20 cellular contexts compared by ENCODE assay signal in genomic region chr19:1957562-1958248, GRCh38. TPM values are rescaled to one million over a fixed set of nuclear protein-coding genes. Genes with fewer than 3 reads are reported as not detected.
DNase-seq lines count a peak whose midpoint lies in the region; ATAC-seq, FAIRE-seq and TF ChIP-seq lines count a peak whose summit lies in the region.
"Had no signal": no experiment of that assay in that cellular context is flagged by ENCODE, and none has a peak within 500 bp of the region (broad histone marks: within the 10 kb centered on the region; RNA-seq: fewer than 3 reads in every experiment).

No MANE protein-coding gene starts in this region.

- FAIRE-seq in H1 (lab: Jason Lieb, UNC): no peak

- H3K4ac ChIP-seq in H1 (replicated peaks; ENCODE audit: insufficient read length, low read depth, low read length): no peak overlapping the region

- no peaks in the 10 kb centered on the region for H3K9me2 ChIP-seq in PC-9 (ENCODE audit: insufficient read depth)

- no peak for TF ChIP-seq RAD21 in H1 (IDR thresholded peaks at IDR 0.05 in 1 of 2, conservative IDR thresholded peaks at IDR 0.05 in 1 of 2; ENCODE audit: low read depth in 2 of 2, low read length in 2 of 2)

- H4K91ac ChIP-seq in H1 (replicated peaks; ENCODE audit: insufficient read length, low read length): no peak overlapping the region

- 93% methylated on average over 33 of the region's 40 CpGs; no CpG with 5 or more reads in 1 of the 2 experiments for WGBS in H1 (ENCODE audit: extremely low coverage in 1 of 2, insufficient coverage in 1 of 2, insufficient read length in 1 of 2, insufficient replicate concordance in 2 of 2, low coverage in 1 of 2, low lambda C conversion rate in 2 of 2, missing lambda C conversion rate in 1 of 2), 2 experiments
- WGBS in psoas muscle, 3 donors: 79 to 89% (median 84%) methylated on average over 34 to 40 of the region's 40 CpGs

- TF ChIP-seq POLR2A in H1 (IDR thresholded peaks at IDR 0.05; ENCODE audit: control extremely low read depth in 1 of 2, low read depth in 2 of 2, low read length in 2 of 2): no peak

- H2BK5ac ChIP-seq in H1 (ENCODE audit: low read depth, low read length): 0 out of 2 replicates have a peak overlapping the region, but pooled peaks have one; percentile 39

- H3K18ac ChIP-seq in H1 (ENCODE audit: extremely low read depth, low read length): no peak overlapping the region

- no peaks in the 10 kb centered on the region for H3F3A ChIP-seq in PC-9 (ENCODE audit: insufficient read depth, low read depth)

- BruUV-seq in PC-9 (replicated peaks; lab: Mats Ljungman, UMichigan): no TSS peak

- no peak overlapping the region for H2BK120ac ChIP-seq in H1 (replicated peaks; ENCODE audit: low read depth, low read length)

- H3K27ac ChIP-seq in right atrium auricular region: no peak overlapping the region
- H3K27ac ChIP-seq in H1 (ENCODE audit: low read depth, low read length): no peak overlapping the region; the same call in 1 of the 2 replicates
- peak overlapping the region; percentile 30 for H3K27ac ChIP-seq in psoas muscle
- H3K27ac ChIP-seq in PC-9: no peak overlapping the region
- H3K27ac ChIP-seq: SJSA1 had no signal

- H3K9me3 ChIP-seq in right atrium auricular region (no peaks in the 10 kb centered on the region), H1 (ENCODE audit: insufficient read depth in 2 of 2, low read depth in 1 of 2, low read length in 1 of 2) (no peaks in the 10 kb centered on the region), psoas muscle (no peaks in the 10 kb centered on the region), PC-9 (ENCODE audit: insufficient read depth, low read depth) (no peaks in the 10 kb centered on the region)
- H3K9me3 ChIP-seq: Caco-2, HAP-1, SJSA1 had no signal

- H3K9ac ChIP-seq in H1 (replicated peaks in 1 of 4; ENCODE audit: extremely low read depth in 1 of 4, low read depth in 3 of 4, low read length in 3 of 4): no peak overlapping the region; a peak in 1 of 7 replicates

- H3K4me3 ChIP-seq in right atrium auricular region (no peak overlapping the region), H1 (ENCODE audit: extremely low read depth in 1 of 4, insufficient read depth in 2 of 4, low read depth in 3 of 4, low read length in 4 of 4) (no peak overlapping the region), psoas muscle (no peak overlapping the region), PC-9 (no peak overlapping the region)
- H3K4me3 ChIP-seq: HAP-1, SJSA1 had no signal

- H4K20me1 ChIP-seq in H1 (replicated peaks in 1 of 2; ENCODE audit: control insufficient read depth in 1 of 2, insufficient read depth in 2 of 2, low read length in 2 of 2) (peaks cover 48 to 61% of the 10 kb centered on the region in 2 experiments), PC-9 (ENCODE audit: insufficient read depth) (peaks cover 14% of the 10 kb centered on the region)

- peaks cover 23% of the 10 kb centered on the region for H3K79me1 ChIP-seq in H1 (ENCODE audit: low read depth, low read length)

- no peak overlapping the region for H2BK12ac ChIP-seq in H1 (ENCODE audit: low read depth, low read length)

- ATAC-seq in Right ventricle myocardium inferior: peak; percentile 7
- ATAC-seq in psoas muscle: peak in 1 of 4 donors; percentile 4
- ATAC-seq in HG03571 (IDR thresholded peaks at IDR 0.05; ENCODE audit: unreplicated experiment): no peak

- TF ChIP-seq CTCF in right atrium auricular region (IDR thresholded peaks at IDR 0.05): no peak
- no peak for TF ChIP-seq CTCF in H1 (IDR thresholded peaks at IDR 0.05; ENCODE audit: control extremely low read depth in 1 of 3, insufficient read depth in 1 of 3, low read depth in 1 of 3, low read length in 3 of 3)
- TF ChIP-seq CTCF in psoas muscle (IDR thresholded peaks at IDR 0.05): no peak
- no peak for TF ChIP-seq CTCF in PC-9 (conservative IDR thresholded peaks at IDR 0.05)

- no peak overlapping the region for H4K5ac ChIP-seq in H1 (ENCODE audit: insufficient read length, low read depth, low read length)

- no peaks in the 10 kb centered on the region for H3K27me3 ChIP-seq in right atrium auricular region
- no peaks in the 10 kb centered on the region for H3K27me3 ChIP-seq in H1 (replicated peaks in 1 of 4; ENCODE audit: control insufficient read depth in 3 of 4, extremely low read depth in 1 of 4, insufficient read depth in 3 of 4, low read length in 3 of 4)
- no peaks in the 10 kb centered on the region for H3K27me3 ChIP-seq in psoas muscle (ENCODE audit: insufficient read depth in 3 of 3, low read length in 2 of 3)
- no peaks in the 10 kb centered on the region for H3K27me3 ChIP-seq in PC-9 (ENCODE audit: insufficient read depth, low read depth)
- H3K27me3 ChIP-seq: SJSA1 had no signal

- intact Hi-C loops in Right ventricle myocardium inferior (cut with DNase I) (no loop called here), psoas muscle (cut with DNase I) (no loop called here), PC-9 (cut with micrococcal nuclease; ENCODE audit: unreplicated experiment) (no loop called here)

- H3K4me2 ChIP-seq in H1 (ENCODE audit: insufficient read depth in 1 of 2, low read depth in 2 of 2, low read length in 2 of 2) (no peak overlapping the region), PC-9 (no peak overlapping the region)

- H3K4me1 ChIP-seq in right atrium auricular region (no peaks in the 10 kb centered on the region), H1 (replicated peaks in 1 of 4; ENCODE audit: control insufficient read depth in 3 of 4, insufficient read depth in 4 of 4, low read length in 3 of 4) (peaks cover 0 to 14% (median 9%) of the 10 kb centered on the region in 4 experiments; a peak in 5 of 7 replicates), psoas muscle (peaks cover 8% of the 10 kb centered on the region), PC-9 (replicated peaks; ENCODE audit: insufficient read depth) (no peaks in the 10 kb centered on the region)
- H3K4me1 ChIP-seq: Caco-2, HAP-1, SJSA1 had no signal

- no peak overlapping the region for H2BK20ac ChIP-seq in H1 (ENCODE audit: low read length)

- no peak overlapping the region for H2BK15ac ChIP-seq in H1 (ENCODE audit: low read length)

- peaks cover 2% of the 10 kb centered on the region for H3K36me3 ChIP-seq in right atrium auricular region
- peaks cover 0 to 2% (median 1%) of the 10 kb centered on the region in 4 experiments; a peak in 3 of 8 replicates for H3K36me3 ChIP-seq in H1 (ENCODE audit: control insufficient read depth in 2 of 4, insufficient read depth in 4 of 4, low read length in 3 of 4)
- no peaks in the 10 kb centered on the region for H3K36me3 ChIP-seq in psoas muscle (ENCODE audit: insufficient read depth in 1 of 2, low read depth in 1 of 2)
- no peaks in the 10 kb centered on the region for H3K36me3 ChIP-seq in PC-9 (ENCODE audit: low read depth)

- H2AFZ ChIP-seq in H1 (ENCODE audit: low read length) (no peak overlapping the region), PC-9 (no peak overlapping the region)

- no peaks in the 10 kb centered on the region for H3K23me2 ChIP-seq in H1 (ENCODE audit: low read depth, low read length)

- no peak for TF ChIP-seq EP300 in H1 (IDR thresholded peaks at IDR 0.05; ENCODE audit: borderline replicate concordance in 1 of 2, low read depth in 2 of 2, low read length in 2 of 2)

- CTCF ChIA-PET in H1 (lab: Charles Lee; ENCODE audit: partially characterized antibody) (interaction anchor here (0.7 to 2.3 kb wide), 6 partner anchors 9 to 132 kb away, joined by 3 to 23 read pairs (median 3); no protein-coding TSS in a partner anchor), PC-9 (lab: Charles Lee) (no interaction called here)

- peaks cover 17 to 81% of the 10 kb centered on the region in 2 experiments; a peak in 3 of 4 replicates for H3K79me2 ChIP-seq in H1 (ENCODE audit: control insufficient read depth in 1 of 2, insufficient read depth in 2 of 2, low read length in 2 of 2)
- no peaks in the 10 kb centered on the region for H3K79me2 ChIP-seq in PC-9 (ENCODE audit: low read depth)

- H3K56ac ChIP-seq in H1 (replicated peaks; ENCODE audit: insufficient read length, low read depth, low read length): no peak overlapping the region

- no peak overlapping the region for H4K8ac ChIP-seq in H1 (ENCODE audit: extremely low read depth, insufficient read depth, low read length)

- POLR2A ChIA-PET in H1 (lab: Charles Lee; ENCODE audit: partially characterized antibody) (interaction anchor here (1.7 kb wide), 1 partner anchor 10 kb away, joined by 4 read pairs; no protein-coding TSS in a partner anchor), PC-9 (lab: Charles Lee; ENCODE audit: unreplicated experiment) (no interaction called here)

- no peak overlapping the region for H3K23ac ChIP-seq in H1 (ENCODE audit: insufficient read length)

- no peak overlapping the region for H2AK5ac ChIP-seq in H1 (ENCODE audit: low read depth, low read length)

- no peak overlapping the region for H3K14ac ChIP-seq in H1 (ENCODE audit: insufficient read length)

- DNase-seq in Right ventricle myocardium inferior (ENCODE audit: missing footprints) (no peak), right atrium auricular region (ENCODE audit: low spot score) (no peak), H1 (ENCODE audit: low read depth in 1 of 2, low spot score in 2 of 2) (no peak), psoas muscle (no peak), PC-9 (no peak), NCI-H524 (lab: John Stamatoyannopoulos, UW) (no peak)
- no peak for DNase-seq in NK-92 treated with Interleukin-12 subunit alpha and Interleukin-12 subunit beta, amount 100 ng/mL, for 24 hours (lab: John Stamatoyannopoulos, UW)
- DNase-seq: 8988T; Caco-2; CD4-positive, CD25-positive, alpha-beta regulatory T cell; GDM1; MM.1S; NCI-H1092; NCI-H146; NCI-H2029 treated with DMSO at 0.1 percent for 48 hours; NCI-H2171 treated with DMSO at 0.1 percent for 48 hours; NCI-H774 had no signal

RNA-seq across cellular contexts. Expression of gene CSNK1G2, which starts 16.7 kb away (rescaled TPM):
- total RNA-seq in Right ventricle myocardium inferior: 23.6 TPM
- 10 to 100 TPM; 29.0 to 35.8 TPM for total RNA-seq in right atrium auricular region
- 99.5 and 108 TPM in 2 replicates for total RNA-seq in H1 (2021; fragmentation: NEBNext Ultra II Directional; extraction: Animal tissue kit (Norgen Biotek cat#: 25700))
- polyA plus RNA-seq in H1 (2011; rRNA removed): 130 and 184 TPM in 2 replicates
- polyA plus RNA-seq in H1 (2011; cell fraction: cytosol; rRNA removed): 123 TPM
- 379 TPM for polyA plus RNA-seq in H1 (2011; cell fraction: nucleus; rRNA removed)
- 99.6 to 116 TPM (median 105 TPM) in 4 replicates for polyA plus RNA-seq in H1 (2012, experiment 1 of 2)
- polyA plus RNA-seq in H1 (2012, experiment 2 of 2): 147 TPM
- polyA plus RNA-seq in H1 (2013, experiment 1 of 2): 141 TPM
- 142 TPM for polyA plus RNA-seq in H1 (2013, experiment 2 of 2)
- 46.6 and 71.7 TPM in 2 replicates for polyA minus RNA-seq in H1 (2011; rRNA and poly(A)+ RNA removed)
- 61.9 TPM for polyA minus RNA-seq in H1 (2011; cell fraction: cytosol; rRNA and poly(A)+ RNA removed)
- polyA minus RNA-seq in H1 (2011; cell fraction: nucleus; rRNA and poly(A)+ RNA removed): 59.6 TPM
- total RNA-seq in psoas muscle: 10 to 100 TPM; 22.3 to 34.1 (median 33.0) TPM
- polyA plus RNA-seq in psoas muscle: 10 to 100 TPM; 25.3 to 49.8 (median 34.2) TPM
- 58.2 and 58.3 TPM in 2 replicates for total RNA-seq in PC-9 (2021)

RNA-seq across cellular contexts. Expression of gene ADAT3, which starts 52.5 kb away (rescaled TPM):
- total RNA-seq in Right ventricle myocardium inferior (1.6 TPM), right atrium auricular region (1 to 10 TPM; 1.7 to 4.0 TPM), psoas muscle (1 to 10 TPM; 1.4 to 2.2 (median 1.7) TPM), PC-9 (2021) (7.8 and 10.1 TPM in 2 replicates)
- 10.2 and 10.8 TPM in 2 replicates for total RNA-seq in H1 (2021; fragmentation: NEBNext Ultra II Directional; extraction: Animal tissue kit (Norgen Biotek cat#: 25700))
- polyA plus RNA-seq in H1 (2011; rRNA removed) (5.4 and 9.8 TPM in 2 replicates), psoas muscle (1 to 10 TPM; 2.4 to 7.2 (median 3.6) TPM)
- polyA plus RNA-seq in H1 (2011; cell fraction: cytosol; rRNA removed): 3.8 TPM
- 8.3 TPM for polyA plus RNA-seq in H1 (2011; cell fraction: nucleus; rRNA removed)
- polyA plus RNA-seq in H1 (2012, experiment 1 of 2): 2.4 to 6.3 TPM (median 5.5 TPM) in 4 replicates
- polyA plus RNA-seq in H1 (2012, experiment 2 of 2): 4.1 TPM
- 7.0 TPM for polyA plus RNA-seq in H1 (2013, experiment 1 of 2)
- 6.6 TPM for polyA plus RNA-seq in H1 (2013, experiment 2 of 2)
- polyA minus RNA-seq in H1 (2011; rRNA and poly(A)+ RNA removed): 1.0 TPM in 1 of 2 replicates, not detected in the other
- polyA minus RNA-seq in H1 (2011; cell fraction: cytosol; rRNA and poly(A)+ RNA removed): 7.4 TPM
- 7.8 TPM for polyA minus RNA-seq in H1 (2011; cell fraction: nucleus; rRNA and poly(A)+ RNA removed)

RNA-seq across cellular contexts. Expression of gene SCAMP4, which starts 52.5 kb away (rescaled TPM):
- total RNA-seq in Right ventricle myocardium inferior (17.9 TPM), right atrium auricular region (10 to 100 TPM; 35.0 to 42.1 TPM), psoas muscle (10 to 100 TPM; 13.4 to 16.3 (median 15.1) TPM), PC-9 (2021) (61.7 and 69.8 TPM in 2 replicates)
- total RNA-seq in H1 (2021; fragmentation: NEBNext Ultra II Directional; extraction: Animal tissue kit (Norgen Biotek cat#: 25700)): 61.4 and 65.7 TPM in 2 replicates
- polyA plus RNA-seq in H1 (2011; rRNA removed) (17.1 and 39.6 TPM in 2 replicates), psoas muscle (10 to 100 TPM in 2 of 3 donors, 1 to 10 TPM in 1; 9.5 to 17.5 (median 15.5) TPM)
- polyA plus RNA-seq in H1 (2011; cell fraction: cytosol; rRNA removed): 24.4 TPM
- 75.6 TPM for polyA plus RNA-seq in H1 (2011; cell fraction: nucleus; rRNA removed)
- 35.8 to 66.0 TPM (median 58.3 TPM) in 4 replicates for polyA plus RNA-seq in H1 (2012, experiment 1 of 2)
- 37.8 TPM for polyA plus RNA-seq in H1 (2012, experiment 2 of 2)
- 58.4 TPM for polyA plus RNA-seq in H1 (2013, experiment 1 of 2)
- polyA plus RNA-seq in H1 (2013, experiment 2 of 2): 60.6 TPM
- polyA minus RNA-seq in H1 (2011; rRNA and poly(A)+ RNA removed): 20.5 TPM in 2 replicates
- polyA minus RNA-seq in H1 (2011; cell fraction: cytosol; rRNA and poly(A)+ RNA removed): 26.4 TPM
- 39.3 TPM for polyA minus RNA-seq in H1 (2011; cell fraction: nucleus; rRNA and poly(A)+ RNA removed)

RNA-seq across cellular contexts. Expression of gene BTBD2, which starts 57.8 kb away (rescaled TPM):
- total RNA-seq in Right ventricle myocardium inferior (48.7 TPM), right atrium auricular region (10 to 100 TPM; 54.8 to 55.9 TPM), psoas muscle (10 to 100 TPM; 56.3 to 68.4 (median 61.9) TPM), PC-9 (2021) (79.2 and 81.0 TPM in 2 replicates)
- 92.3 and 95.3 TPM in 2 replicates for total RNA-seq in H1 (2021; fragmentation: NEBNext Ultra II Directional; extraction: Animal tissue kit (Norgen Biotek cat#: 25700))
- polyA plus RNA-seq in H1 (2011; rRNA removed) (91.7 and 142 TPM in 2 replicates), psoas muscle (10 to 100 TPM; 30.1 to 49.0 (median 36.6) TPM)
- 63.4 TPM for polyA plus RNA-seq in H1 (2011; cell fraction: cytosol; rRNA removed)
- polyA plus RNA-seq in H1 (2011; cell fraction: nucleus; rRNA removed): 97.0 TPM
- 66.1 to 117 TPM (median 109 TPM) in 4 replicates for polyA plus RNA-seq in H1 (2012, experiment 1 of 2)
- 90.9 TPM for polyA plus RNA-seq in H1 (2012, experiment 2 of 2)
- 59.3 TPM for polyA plus RNA-seq in H1 (2013, experiment 1 of 2)
- 59.3 TPM for polyA plus RNA-seq in H1 (2013, experiment 2 of 2)
- 28.7 and 37.4 TPM in 2 replicates for polyA minus RNA-seq in H1 (2011; rRNA and poly(A)+ RNA removed)
- polyA minus RNA-seq in H1 (2011; cell fraction: cytosol; rRNA and poly(A)+ RNA removed): 82.9 TPM
- polyA minus RNA-seq in H1 (2011; cell fraction: nucleus; rRNA and poly(A)+ RNA removed): 47.7 TPM
